In the genomic region with DNA sequence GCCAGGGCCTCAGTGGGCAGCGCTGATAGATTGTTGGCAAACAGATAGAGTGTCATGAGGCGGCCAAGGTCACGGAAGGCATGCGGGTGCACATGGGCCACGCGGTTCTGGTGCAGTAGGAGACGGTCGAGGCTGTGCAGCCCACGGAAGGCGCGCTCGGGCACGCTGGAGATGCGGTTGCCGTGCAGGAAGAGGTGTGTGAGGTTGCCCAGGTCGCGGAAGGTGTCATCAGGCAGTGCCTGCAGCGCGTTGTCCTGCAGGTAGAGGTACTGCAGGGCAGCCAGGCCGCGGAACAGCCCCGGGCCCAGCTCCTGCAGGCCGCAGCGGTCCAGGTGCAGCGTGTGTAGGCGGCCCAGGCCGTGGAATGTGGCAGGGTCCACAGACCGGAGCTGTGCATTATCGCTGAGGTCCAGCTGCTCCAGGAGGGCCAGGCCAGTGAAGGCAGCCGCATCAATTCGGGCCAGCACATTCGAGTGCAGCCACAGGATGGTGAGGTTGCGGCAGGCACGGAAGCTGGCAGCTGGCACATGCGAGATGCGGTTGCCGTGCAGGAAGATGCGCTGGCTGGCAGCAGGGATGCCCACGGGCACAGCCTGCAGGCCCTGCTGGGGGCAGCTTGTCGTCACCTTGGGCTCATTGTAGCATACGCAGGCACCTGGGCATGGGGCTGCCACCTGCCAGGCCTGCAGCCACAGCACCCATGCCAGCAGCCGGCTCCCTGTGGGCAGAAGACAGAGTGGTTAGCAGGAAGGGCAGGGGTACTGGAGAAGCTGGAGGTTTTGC, we compare ENCODE assay signal across 1 cellular context.
TF ChIP-seq lines count a peak whose summit lies in the region.

No MANE protein-coding gene starts in this region.

TF ChIP-seq in K562, 482 proteins besides CTCF, POLR2A, EP300 and RAD21 (continued from another document):
- TF ChIP-seq, protein P1, sequence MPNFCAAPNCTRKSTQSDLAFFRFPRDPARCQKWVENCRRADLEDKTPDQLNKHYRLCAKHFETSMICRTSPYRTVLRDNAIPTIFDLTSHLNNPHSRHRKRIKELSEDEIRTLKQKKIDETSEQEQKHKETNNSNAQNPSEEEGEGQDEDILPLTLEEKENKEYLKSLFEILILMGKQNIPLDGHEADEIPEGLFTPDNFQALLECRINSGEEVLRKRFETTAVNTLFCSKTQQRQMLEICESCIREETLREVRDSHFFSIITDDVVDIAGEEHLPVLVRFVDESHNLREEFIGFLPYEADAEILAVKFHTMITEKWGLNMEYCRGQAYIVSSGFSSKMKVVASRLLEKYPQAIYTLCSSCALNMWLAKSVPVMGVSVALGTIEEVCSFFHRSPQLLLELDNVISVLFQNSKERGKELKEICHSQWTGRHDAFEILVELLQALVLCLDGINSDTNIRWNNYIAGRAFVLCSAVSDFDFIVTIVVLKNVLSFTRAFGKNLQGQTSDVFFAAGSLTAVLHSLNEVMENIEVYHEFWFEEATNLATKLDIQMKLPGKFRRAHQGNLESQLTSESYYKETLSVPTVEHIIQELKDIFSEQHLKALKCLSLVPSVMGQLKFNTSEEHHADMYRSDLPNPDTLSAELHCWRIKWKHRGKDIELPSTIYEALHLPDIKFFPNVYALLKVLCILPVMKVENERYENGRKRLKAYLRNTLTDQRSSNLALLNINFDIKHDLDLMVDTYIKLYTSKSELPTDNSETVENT (CRISPR knock-in tag; IDR thresholded peaks at IDR 0.05) = peak; percentile 22; the same call in 1 of the 2 replicates
- TF ChIP-seq FIP1L1 (IDR thresholded peaks at IDR 0.05; ENCODE audit: low read depth, low read length, poor library complexity, severe bottlenecking) (peak; percentile 65), YY1 (IDR thresholded peaks at IDR 0.05; ENCODE audit: borderline replicate concordance in 1 of 3, control insufficient read depth in 1 of 3, extremely low read depth in 1 of 3, insufficient read depth in 3 of 3, insufficient read length in 1 of 3, insufficient replicate concordance in 2 of 3, low read depth in 1 of 3, low read length in 2 of 3) (peak in 1 of 3 experiments; percentile 7), HNRNPL (IDR thresholded peaks at IDR 0.05; ENCODE audit: low read depth, low read length) (peak; percentile 80; the same call in 1 of the 2 replicates), ZNF316 (IDR thresholded peaks at IDR 0.05) (no peak), CBFA2T3 (IDR thresholded peaks at IDR 0.05) (peak; percentile 30; the same call in 1 of the 2 replicates), KDM5B (IDR thresholded peaks at IDR 0.05; ENCODE audit: insufficient replicate concordance, low read depth, low read length) (peak; percentile 17)
